In genomic region chr11:1876361-1877063, GRCh38 we compare ENCODE assay signal across 6 cellular contexts. TPM values are rescaled to one million over a fixed set of nuclear protein-coding genes. Genes with fewer than 3 reads are reported as not detected.
A peak's percentile ranks its signal among the peaks of the same experiment; 100 is the strongest.
DNase-seq lines count a peak whose midpoint lies in the region; ATAC-seq and TF ChIP-seq lines count a peak whose summit lies in the region.

No MANE protein-coding gene starts in this region.

- peak overlapping the region; percentile 84 to 89 (median 88) for H3K27ac ChIP-seq in gastrocnemius medialis

- ATAC-seq in activated CD4-positive, CD25-positive, alpha-beta regulatory T cell treated with anti-CD3 and anti-CD28 coated beads, Interleukin-2, amount 50 U/mL, for 24 hours, result no peak
- peak; percentile 31 to 35 for ATAC-seq in gastrocnemius medialis

- H3K4me3 Mint-ChIP-seq in dendritic cell treated with granulocyte-macrophage colony-stimulating factor and Interleukin-4, amounts not matched to agents 40 ng/mL and 50 ng/mL, for 4 days, result no peak overlapping the region

- H3K36me3 Mint-ChIP-seq in dendritic cell treated with granulocyte-macrophage colony-stimulating factor and Interleukin-4, amounts not matched to agents 40 ng/mL and 50 ng/mL, for 4 days (ENCODE audit: low read depth), result peaks cover 55% of the 10 kb centered on the region

- H3K36me3 ChIP-seq in gastrocnemius medialis, result no peaks in the 10 kb centered on the region

- in situ Hi-C loops in gastrocnemius medialis (cut with MboI; ENCODE audit: low sequenced_read_pairs in 4 of 4), result loop anchor here in 1 of 4 donors (25.0 kb wide), 1 partner anchor 286 kb away; the partner anchor contains the start of genes INS and TH

- peak; percentile 56 to 84 (median 69) for TF ChIP-seq CTCF in gastrocnemius medialis (IDR thresholded peaks at IDR 0.05 in 4 of 5, conservative IDR thresholded peaks at IDR 0.05 in 1 of 5)

- H3K4me3 ChIP-seq in gastrocnemius medialis, result peak overlapping the region in 3 of 4 donors; percentile 15 to 27 (median 27)

- peaks cover 11 to 30% (median 27%) of the 10 kb centered on the region in 3 donors for H3K27me3 ChIP-seq in gastrocnemius medialis

- no peaks in the 10 kb centered on the region for H3K9me3 ChIP-seq in gastrocnemius medialis

- peak; percentile 33 for DNase-seq in activated CD4-positive, CD25-positive, alpha-beta regulatory T cell treated with anti-CD3 and anti-CD28 coated beads, Interleukin-2, amount 50 U/mL, for 72 hours
- DNase-seq in gastrocnemius medialis (peak in 1 of 2 donors; percentile 62), epidermal melanocyte (ENCODE audit: insufficient read length, low spot score) (no peak), T1000 (lab: John Stamatoyannopoulos, UW) (no peak)

- intact Hi-C loops in dendritic cell treated with granulocyte-macrophage colony-stimulating factor and Interleukin-4, amounts not matched to agents 40 ng/mL and 50 ng/mL, for 4 days (cut with micrococcal nuclease), result no loop called here
- intact Hi-C loops in gastrocnemius medialis (cut with DNase I; ENCODE audit: low total_unique reads), result no loop called here

- peak overlapping the region; percentile 30 for H3K27ac Mint-ChIP-seq in dendritic cell treated with granulocyte-macrophage colony-stimulating factor and Interleukin-4, amounts not matched to agents 40 ng/mL and 50 ng/mL, for 4 days

- no peaks in the 10 kb centered on the region for H3K27me3 Mint-ChIP-seq in dendritic cell treated with granulocyte-macrophage colony-stimulating factor and Interleukin-4, amounts not matched to agents 40 ng/mL and 50 ng/mL, for 4 days

- no peaks in the 10 kb centered on the region for H3K9me3 Mint-ChIP-seq in dendritic cell treated with granulocyte-macrophage colony-stimulating factor and Interleukin-4, amounts not matched to agents 40 ng/mL and 50 ng/mL, for 4 days

- TF ChIP-seq POLR2A in gastrocnemius medialis (IDR thresholded peaks at IDR 0.05), result no peak

- peaks cover 84% of the 10 kb centered on the region for H3K4me1 Mint-ChIP-seq in dendritic cell treated with granulocyte-macrophage colony-stimulating factor and Interleukin-4, amounts not matched to agents 40 ng/mL and 50 ng/mL, for 4 days (ENCODE audit: low read depth)

- H3K4me1 ChIP-seq in gastrocnemius medialis, result peaks cover 17 to 35% of the 10 kb centered on the region in 2 donors

RNA-seq across cellular contexts. Expression of gene PRR33, which starts 15.2 kb away (rescaled TPM):
- total RNA-seq in gastrocnemius medialis, result 1 to 10 TPM in 2 of 4 donors, under 1 TPM in 2; 0.16 to 2.3 (median 1.0) TPM

RNA-seq across cellular contexts. Expression of gene LSP1, which starts 23.6 kb away (rescaled TPM):
- 10 to 100 TPM in 1 of 4 donors, 1 to 10 TPM in 3; 3.0 to 13.5 (median 5.5) TPM for total RNA-seq in gastrocnemius medialis

RNA-seq across cellular contexts. Expression of gene TNNI2, which starts 37.7 kb away (rescaled TPM):
- total RNA-seq in gastrocnemius medialis, result 1,000 to 10,000 TPM; 1,499 to 3,728 (median 2,254) TPM

RNA-seq across cellular contexts. Expression of gene SYT8, which starts 41.7 kb away (rescaled TPM):
- total RNA-seq in gastrocnemius medialis, result not detected

RNA-seq across cellular contexts. Expression of gene TNNT3, which starts 43.0 kb away (rescaled TPM):
- total RNA-seq in gastrocnemius medialis, result 1,000 to 10,000 TPM; 1,260 to 3,441 (median 1,835) TPM

Comparison
In these comparisons a context has a peak if more than half of its experiments do, and no peak if none do; other contexts are left out.
1. ATAC-seq: peak in gastrocnemius medialis (2 of 2); none in activated CD4-positive, CD25-positive, alpha-beta regulatory T cell treated with anti-CD3 and anti-CD28 coated beads, Interleukin-2, amount 50 U/mL, for 24 hours (0 of 2).